Comparison of ENCODE assay signal across 34 cellular contexts in the genomic region with DNA sequence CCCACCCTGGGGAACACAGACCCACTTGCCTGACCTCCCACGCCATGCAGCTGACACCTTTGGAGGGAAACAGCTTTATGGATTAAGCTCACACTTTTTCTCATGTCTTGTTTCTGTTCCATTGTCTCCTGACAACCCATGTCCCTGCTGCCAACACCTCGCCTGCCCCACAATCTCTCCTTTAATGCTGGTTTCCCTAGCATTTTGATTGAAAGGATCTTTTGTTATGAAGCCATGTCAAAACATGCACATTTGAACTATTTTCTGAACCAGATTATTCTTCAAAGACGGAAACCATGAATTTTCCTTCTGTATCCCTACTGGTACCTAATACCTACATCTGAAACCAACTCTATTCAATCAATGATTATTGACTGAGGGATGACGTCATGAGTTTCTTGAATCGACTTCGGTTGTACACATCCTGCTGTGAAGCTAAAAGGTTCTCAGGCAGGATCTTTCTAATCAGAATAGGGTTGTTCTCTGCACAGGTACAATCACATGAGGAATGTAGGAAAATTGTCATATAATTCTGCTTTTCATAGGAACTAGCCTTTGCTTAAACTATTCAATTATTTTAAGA.
"Had no signal": no experiment of that assay in that cellular context is flagged by ENCODE, and none has a peak within 500 bp of the region (broad histone marks: within the 10 kb centered on the region; RNA-seq: fewer than 3 reads in every experiment).

No MANE protein-coding gene starts in this region.

- ATAC-seq: body of pancreas; gastroesophageal sphincter; left cardiac atrium; pancreas; psoas muscle; stimulated activated naive B cell treated with anti-CD40 and anti-IgM and Interleukin-4, amounts not matched to agents 10 μg/mL and 1 μg/mL and 100 μg/mL, for 72 hours had no signal

- FAIRE-seq: keratinocyte, pancreas had no signal

- H3K4me1 ChIP-seq: gastroesophageal sphincter, psoas muscle, stomach, upper lobe of left lung, vagina had no signal

- H3K36me3 ChIP-seq: adrenal gland, cardiac muscle cell, gastroesophageal sphincter, pancreas, stomach, thyroid gland, upper lobe of left lung, vagina had no signal

- H3K27ac ChIP-seq: adrenal gland, body of pancreas, cardiac muscle cell, coronary artery, dorsolateral prefrontal cortex, gastroesophageal sphincter, pancreas, psoas muscle, stomach, thyroid gland, upper lobe of left lung, vagina, VCaP had no signal

- H3K27me3 ChIP-seq: adrenal gland, body of pancreas, cardiac muscle cell, dorsolateral prefrontal cortex, pancreas, stomach, thyroid gland, upper lobe of left lung, vagina had no signal

- DNase-seq: activated CD4-positive, alpha-beta memory T cell treated with anti-CD3 and anti-CD28 coated beads for 36 hours; activated CD4-positive, alpha-beta T cell treated with anti-CD3 and anti-CD28 coated beads, Interleukin-2, amount 10 ng/mL, durations not matched to agents 24 days and 14 days; activated CD4-positive, CD25-positive, alpha-beta regulatory T cell treated with anti-CD3 and anti-CD28 coated beads, Interleukin-2, amount 50 U/mL, for 72 hours; activated CD8-positive, alpha-beta memory T cell treated with anti-CD3 and anti-CD28 coated beads, Interleukin-2, amount 50 U/mL, for 4 hours; activated effector memory CD4-positive, alpha-beta T cell treated with anti-CD3 and anti-CD28 coated beads, Interleukin-2, amount 50 U/mL, for 16 hours; activated naive CD4-positive, alpha-beta T cell treated with anti-CD3 and anti-CD28 coated beads for 36 hours; activated naive CD8-positive, alpha-beta T cell treated with anti-CD3 and anti-CD28 coated beads for 36 hours; activated T-cell treated with anti-CD3 and anti-CD28 coated beads, Interleukin-2, amount 50 U/mL, for 1 hour; adrenal gland; aorta; body of pancreas; cerebellar nuclear complex; dorsolateral prefrontal cortex; effector memory CD4-positive, alpha-beta T cell; erythroblast; head of caudate nucleus; hippocampal formation; left cardiac atrium; mammary epithelial cell; nucleus accumbens; pancreas; psoas muscle; stimulated activated CD4-positive, alpha-beta T cell treated with anti-CD3 and anti-CD28 coated beads, Interleukin-1b, Interleukin-23, amount 100 ng/mL, for 48 hours; stimulated activated naive B cell treated with anti-CD40 and anti-IgM and Interleukin-4, amounts not matched to agents 10 μg/mL and 1 μg/mL and 100 μg/mL, for 72 hours; stomach; thyroid gland; upper lobe of left lung had no signal

- H3K4me2 ChIP-seq: smooth muscle cell had no signal

- H3K9me3 ChIP-seq: adrenal gland, body of pancreas, gastroesophageal sphincter, pancreas, psoas muscle, stomach, thyroid gland, upper lobe of left lung, vagina had no signal

- H3K4me3 ChIP-seq: adrenal gland, body of pancreas, cardiac muscle cell, coronary artery, dorsolateral prefrontal cortex, gastroesophageal sphincter, pancreas, psoas muscle, smooth muscle cell, stomach, thyroid gland, upper lobe of left lung, vagina had no signal
